In the genomic region with DNA sequence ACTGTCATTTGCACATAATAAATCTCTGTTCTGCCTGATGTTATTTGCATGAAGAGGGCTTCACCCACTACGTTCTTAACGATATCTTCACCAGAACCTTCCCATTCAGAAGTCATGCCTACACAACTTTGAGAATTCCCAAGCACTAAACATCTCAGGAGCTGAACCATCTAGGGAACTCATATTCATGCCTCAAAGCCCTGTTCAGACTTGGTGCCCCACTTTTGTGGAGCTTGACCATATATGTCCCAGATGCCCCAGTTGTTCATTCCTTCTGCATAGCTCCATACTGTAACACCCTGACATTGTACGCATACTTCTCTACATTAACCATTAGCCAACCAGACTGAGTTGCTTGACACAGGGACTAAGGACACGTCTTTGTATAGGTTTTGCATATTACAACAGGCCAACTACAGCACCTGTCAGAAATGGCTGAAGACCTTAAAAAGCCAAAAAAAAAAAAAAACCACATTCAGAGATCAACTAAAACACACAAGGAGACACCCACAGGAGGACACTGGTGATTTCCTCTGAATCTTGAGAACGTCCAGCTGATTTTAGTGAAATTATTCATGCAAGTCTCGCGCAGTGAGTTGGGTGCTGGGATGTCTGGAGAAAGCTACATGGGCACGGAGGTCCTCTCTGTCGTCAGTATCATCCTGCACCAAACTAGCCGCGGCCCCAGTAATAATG, we compare ENCODE assay signal across 13 cellular contexts.
A peak's percentile ranks its signal among the peaks of the same experiment; 100 is the strongest.
DNase-seq lines count a peak whose midpoint lies in the region; ATAC-seq and TF ChIP-seq lines count a peak whose summit lies in the region.
"Had no signal": no experiment of that assay in that cellular context is flagged by ENCODE, and none has a peak within 500 bp of the region (broad histone marks: within the 10 kb centered on the region; RNA-seq: fewer than 3 reads in every experiment).

No MANE protein-coding gene starts in this region.

- H3K27me3 ChIP-seq in DND-41 (ENCODE audit: insufficient read depth, low read length, poor library complexity) (no peaks in the 10 kb centered on the region), Karpas-422 (ENCODE audit: low read length) (no peaks in the 10 kb centered on the region)
- H3K27me3 ChIP-seq: right atrium auricular region had no signal

- H3K4me3 Mint-ChIP-seq in activated naive CD8-positive, alpha-beta T cell treated with anti-CD3 and anti-CD28 coated beads for 36 hours = peak overlapping the region; percentile 64

- peak overlapping the region; percentile 3; the same call in 1 of the 2 replicates for H3K9ac ChIP-seq in DND-41 (ENCODE audit: low read depth, low read length)
- H3K9ac ChIP-seq in Karpas-422 (ENCODE audit: low read length) = peak overlapping the region; percentile 79

- H3K4me2 ChIP-seq in DND-41 (ENCODE audit: insufficient read depth, low read length) = no peak overlapping the region
- H3K4me2 ChIP-seq in Karpas-422 (ENCODE audit: low read depth, low read length, poor library complexity, severe bottlenecking) = peak overlapping the region; percentile 84

- H3K36me3 ChIP-seq in DND-41 (ENCODE audit: insufficient read depth, low read length) = 0 out of 2 replicates have a peak, but pooled peaks cover under 1% of the 10 kb centered on the region
- no peaks in the 10 kb centered on the region for H3K36me3 ChIP-seq in Karpas-422 (ENCODE audit: insufficient read depth, low read length)
- H3K36me3 ChIP-seq: right atrium auricular region had no signal

- peaks cover 76% of the 10 kb centered on the region for H3K4me1 ChIP-seq in DND-41 (ENCODE audit: insufficient read depth, low read length)
- H3K4me1 ChIP-seq in Karpas-422 (ENCODE audit: low read length) = peaks cover 92% of the 10 kb centered on the region

- peaks cover 90% of the 10 kb centered on the region for H3K4me1 Mint-ChIP-seq in activated naive CD8-positive, alpha-beta T cell treated with anti-CD3 and anti-CD28 coated beads for 36 hours

- no peak for DNase-seq in DND-41
- peak; percentile 91 for DNase-seq in Karpas-422
- no peak for DNase-seq in activated naive CD8-positive, alpha-beta T cell treated with anti-CD3 and anti-CD28 coated beads for 36 hours
- DNase-seq in glomerular visceral epithelial cell (ENCODE audit: extremely low spot score) = no peak
- DNase-seq in anterior cingulate cortex (lab: John Stamatoyannopoulos, UW) = no peak
- DNase-seq: activated CD8-positive, alpha-beta memory T cell treated with anti-CD3 and anti-CD28 coated beads, Interleukin-2, amount 50 U/mL, for 4 hours; Calu3; NCI-H1694; stimulated activated CD4-positive, alpha-beta T cell treated with anti-CD3 and anti-CD28 coated beads, Interleukin-4, amount 100 ng/mL, for 4 hours had no signal

- no peaks in the 10 kb centered on the region for H3K9me2 ChIP-seq in Karpas-422 (replicated peaks; ENCODE audit: insufficient read depth, low read length)

- H2AFZ ChIP-seq in DND-41 (ENCODE audit: low read depth, low read length) = no peak overlapping the region
- H2AFZ ChIP-seq in Karpas-422 (ENCODE audit: low read length) = no peak overlapping the region

- H3K27me3 Mint-ChIP-seq in activated naive CD8-positive, alpha-beta T cell treated with anti-CD3 and anti-CD28 coated beads for 36 hours = no peaks in the 10 kb centered on the region

- no peaks in the 10 kb centered on the region for H3K9me3 ChIP-seq in DND-41 (ENCODE audit: insufficient read depth, low read length, severe bottlenecking)
- no peaks in the 10 kb centered on the region for H3K9me3 ChIP-seq in Karpas-422 (ENCODE audit: low read length)
- H3K9me3 ChIP-seq: right atrium auricular region had no signal

- peaks cover 33% of the 10 kb centered on the region for H3K36me3 Mint-ChIP-seq in activated naive CD8-positive, alpha-beta T cell treated with anti-CD3 and anti-CD28 coated beads for 36 hours

- ATAC-seq in DND-41 (ENCODE audit: insufficient read depth, low read depth) = no peak
- ATAC-seq in GM19035 (IDR thresholded peaks at IDR 0.05; ENCODE audit: unreplicated experiment) = no peak
- ATAC-seq: K562 had no signal

- H3K79me2 ChIP-seq in DND-41 (ENCODE audit: insufficient read depth, low read length) (peaks cover 62% of the 10 kb centered on the region), Karpas-422 (ENCODE audit: low read length) (peaks cover 73% of the 10 kb centered on the region)

- TF ChIP-seq CTCF in DND-41 (IDR thresholded peaks at IDR 0.05; ENCODE audit: borderline replicate concordance, extremely low read depth, low read length, poor library complexity, severe bottlenecking) = no peak

- H3K27ac ChIP-seq in DND-41 (ENCODE audit: low read length) (peak overlapping the region; percentile 100), Karpas-422 (ENCODE audit: low read length) (peak overlapping the region; percentile 99), skin epidermis (peak overlapping the region in 15 of 21 experiments; percentile 1 to 95 (median 81))
- H3K27ac ChIP-seq: right atrium auricular region had no signal

- H4K20me1 ChIP-seq in DND-41 (ENCODE audit: insufficient read depth, low read length) (no peaks in the 10 kb centered on the region; the same call in 1 of the 2 replicates), Karpas-422 (ENCODE audit: insufficient read depth, low read depth, low read length) (no peaks in the 10 kb centered on the region)

- peaks cover 6% of the 10 kb centered on the region for H3K9me3 Mint-ChIP-seq in activated naive CD8-positive, alpha-beta T cell treated with anti-CD3 and anti-CD28 coated beads for 36 hours

- H3K27ac Mint-ChIP-seq in activated naive CD8-positive, alpha-beta T cell treated with anti-CD3 and anti-CD28 coated beads for 36 hours = peak overlapping the region; percentile 98

- H3K4me3 ChIP-seq in DND-41 (ENCODE audit: low read depth in 1 of 2, low read length in 2 of 2) (no peak overlapping the region), Karpas-422 (ENCODE audit: low read length) (peak overlapping the region; percentile 63), skin epidermis (no peak overlapping the region)
- H3K4me3 ChIP-seq: K562, right atrium auricular region had no signal
